Comparison of ENCODE assay signal across 17 cellular contexts in the genomic region with DNA sequence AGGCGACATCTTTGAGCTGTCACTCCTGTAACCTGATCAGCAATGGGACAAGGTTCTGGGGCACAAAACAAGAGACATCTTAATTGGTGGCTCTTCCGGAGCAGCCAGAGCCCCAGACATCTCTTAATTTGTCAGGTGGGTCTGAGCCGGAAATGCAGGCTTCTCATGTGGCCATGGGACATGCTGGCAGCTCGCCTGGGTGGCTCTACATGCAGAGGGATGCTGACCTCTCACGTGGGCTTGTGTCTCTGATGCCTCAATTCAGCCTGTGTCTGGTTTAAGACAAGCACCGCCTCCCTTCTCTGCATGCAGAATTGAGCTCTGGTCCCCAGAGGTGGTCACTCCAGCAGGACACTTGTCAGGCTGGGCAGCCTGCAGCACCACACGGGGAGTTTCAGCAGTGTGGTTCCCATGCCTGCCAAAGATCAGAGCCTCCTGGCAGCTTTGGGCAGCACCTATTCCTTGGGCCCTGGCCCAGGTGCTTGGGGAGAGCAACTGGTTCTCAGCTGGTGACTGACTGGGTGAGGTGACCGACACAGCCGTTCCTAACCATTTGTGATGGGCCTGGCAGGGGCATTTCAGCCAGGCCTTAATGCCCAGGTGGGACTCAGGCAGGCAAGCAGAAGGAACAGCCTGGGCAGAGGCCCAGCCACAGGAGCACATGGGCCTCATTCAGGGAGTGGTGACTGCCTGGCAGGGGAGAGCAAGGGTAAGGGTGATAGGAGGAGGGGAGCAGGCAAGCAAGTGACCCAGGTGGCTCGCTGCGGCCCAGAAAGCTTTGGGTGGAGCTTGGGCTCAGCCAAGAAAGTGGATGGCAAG. TPM values are rescaled to one million over a fixed set of nuclear protein-coding genes. Genes with fewer than 3 reads are reported as not detected.
A peak's percentile ranks its signal among the peaks of the same experiment; 100 is the strongest.
DNase-seq lines count a peak whose midpoint lies in the region; ATAC-seq and TF ChIP-seq lines count a peak whose summit lies in the region.
"Had no signal": no experiment of that assay in that cellular context is flagged by ENCODE, and none has a peak within 500 bp of the region (broad histone marks: within the 10 kb centered on the region; RNA-seq: fewer than 3 reads in every experiment).

No MANE protein-coding gene starts in this region.

- peaks cover 7 to 30% (median 26%) of the 10 kb centered on the region in 10 experiments; a peak in 16 of 20 replicates for H3K4me1 ChIP-seq in BLaER1 treated with 17β-estradiol and CSF1 and Interleukin-3, amounts not matched to agents 10 nM and 100 nM
- H3K4me1 ChIP-seq: HAP-1 had no signal

- H3K9me3 ChIP-seq in BLaER1 treated with 17β-estradiol and CSF1 and Interleukin-3, amounts not matched to agents 10 nM and 100 nM (replicated peaks in 1 of 11), result no peaks in the 10 kb centered on the region
- H3K9me3 ChIP-seq: HAP-1 had no signal

- no peaks in the 10 kb centered on the region for H3K36me3 ChIP-seq in BLaER1 treated with 17β-estradiol and CSF1 and Interleukin-3, amounts not matched to agents 10 nM and 100 nM
- H3K36me3 ChIP-seq: HAP-1 had no signal

- H3K9ac ChIP-seq in BLaER1 treated with 17β-estradiol and CSF1 and Interleukin-3, amounts not matched to agents 10 nM and 100 nM, result no peak overlapping the region; a peak in 1 of 22 replicates

- no peaks in the 10 kb centered on the region for H3K9me3 Mint-ChIP-seq in chondrocyte (ENCODE audit: low read depth)
- H3K9me3 Mint-ChIP-seq in osteocyte (ENCODE audit: unreplicated experiment), result no peaks in the 10 kb centered on the region
- H3K9me3 Mint-ChIP-seq in stimulated activated naive B cell treated with anti-CD40 and anti-IgM and Interleukin-4, amounts not matched to agents 10 μg/mL and 1 μg/mL and 100 μg/mL, for 72 hours, result no peaks in the 10 kb centered on the region
- H3K9me3 Mint-ChIP-seq: CD4-positive, alpha-beta T cell; effector memory CD8-positive, alpha-beta T cell had no signal

- H4K20me1 ChIP-seq in BLaER1 treated with 17β-estradiol and CSF1 and Interleukin-3, amounts not matched to agents 10 nM and 100 nM, result no peaks in the 10 kb centered on the region

- H3K4me2 ChIP-seq in BLaER1 treated with 17β-estradiol and CSF1 and Interleukin-3, amounts not matched to agents 10 nM and 100 nM, result peak overlapping the region in 9 of 11 experiments; percentile 50 to 79 (median 64); a peak in 17 of 22 replicates

- H3K27me3 ChIP-seq in BLaER1 treated with 17β-estradiol and CSF1 and Interleukin-3, amounts not matched to agents 10 nM and 100 nM, result no peaks in the 10 kb centered on the region

- H3K27ac ChIP-seq in BLaER1 treated with 17β-estradiol and CSF1 and Interleukin-3, amounts not matched to agents 10 nM and 100 nM, result peak overlapping the region in 2 of 11 experiments; percentile 21 to 25; a peak in 3 of 22 replicates
- H3K27ac ChIP-seq: 22Rv1 had no signal

- TF ChIP-seq CTCF in chondrocyte (IDR thresholded peaks at IDR 0.05), result no peak
- TF ChIP-seq CTCF in osteocyte (IDR thresholded peaks at IDR 0.05), result no peak

- DNase-seq in NCI-H2029 (lab: John Stamatoyannopoulos, UW) (peak; percentile 25), NCI-H2029 treated with DMSO at 0.1 percent for 48 hours (lab: John Stamatoyannopoulos, UW) (no peak), chondrocyte (ENCODE audit: low spot score) (peak; percentile 69), osteocyte (ENCODE audit: extremely low spot score, unreplicated experiment) (peak; percentile 77), NCI-H1048 (lab: John Stamatoyannopoulos, UW) (no peak)
- DNase-seq in stimulated activated naive B cell treated with anti-CD40 and anti-IgM and Interleukin-4, amounts not matched to agents 10 μg/mL and 1 μg/mL and 100 μg/mL, for 72 hours, result no peak
- DNase-seq: activated naive CD4-positive, alpha-beta T cell treated with anti-CD3 and anti-CD28 coated beads, Interleukin-2, amount 50 U/mL, for 16 hours; effector memory CD8-positive, alpha-beta T cell; EL; NCI-H2081; stimulated activated CD4-positive, alpha-beta T cell treated with anti-CD3 and anti-CD28 coated beads, Interleukin-4, amount 100 ng/mL, for 1 hour had no signal

- no peak for ATAC-seq in stimulated activated naive B cell treated with anti-CD40 and anti-IgM and Interleukin-4, amounts not matched to agents 10 μg/mL and 1 μg/mL and 100 μg/mL, for 72 hours (replicated peaks)
- ATAC-seq in GM21360 (IDR thresholded peaks at IDR 0.05; ENCODE audit: unreplicated experiment), result no peak
- ATAC-seq: effector memory CD8-positive, alpha-beta T cell had no signal

- H3K27me3 Mint-ChIP-seq in chondrocyte (ENCODE audit: low read depth), result peaks cover 30% of the 10 kb centered on the region
- H3K27me3 Mint-ChIP-seq in osteocyte (ENCODE audit: unreplicated experiment), result peaks cover 9% of the 10 kb centered on the region
- H3K27me3 Mint-ChIP-seq in stimulated activated naive B cell treated with anti-CD40 and anti-IgM and Interleukin-4, amounts not matched to agents 10 μg/mL and 1 μg/mL and 100 μg/mL, for 72 hours, result peaks cover 11 to 14% of the 10 kb centered on the region in 2 donors

- H3K4me3 ChIP-seq in BLaER1 treated with 17β-estradiol and CSF1 and Interleukin-3, amounts not matched to agents 10 nM and 100 nM, result no peak overlapping the region
- H3K4me3 ChIP-seq: HAP-1 had no signal

- H3K36me3 Mint-ChIP-seq in chondrocyte (ENCODE audit: low read depth), result no peaks in the 10 kb centered on the region
- no peaks in the 10 kb centered on the region for H3K36me3 Mint-ChIP-seq in osteocyte (ENCODE audit: unreplicated experiment)
- H3K36me3 Mint-ChIP-seq in stimulated activated naive B cell treated with anti-CD40 and anti-IgM and Interleukin-4, amounts not matched to agents 10 μg/mL and 1 μg/mL and 100 μg/mL, for 72 hours, result no peaks in the 10 kb centered on the region

- H3K4me3 Mint-ChIP-seq in chondrocyte (ENCODE audit: unreplicated experiment) (no peak overlapping the region), osteocyte (ENCODE audit: unreplicated experiment) (no peak overlapping the region)
- H3K4me3 Mint-ChIP-seq in stimulated activated naive B cell treated with anti-CD40 and anti-IgM and Interleukin-4, amounts not matched to agents 10 μg/mL and 1 μg/mL and 100 μg/mL, for 72 hours, result no peak overlapping the region
- H3K4me3 Mint-ChIP-seq: CD4-positive, alpha-beta T cell; effector memory CD8-positive, alpha-beta T cell had no signal

- H3K4me1 Mint-ChIP-seq in chondrocyte (ENCODE audit: low read depth) (no peaks in the 10 kb centered on the region), osteocyte (ENCODE audit: unreplicated experiment) (no peaks in the 10 kb centered on the region)
- no peaks in the 10 kb centered on the region for H3K4me1 Mint-ChIP-seq in stimulated activated naive B cell treated with anti-CD40 and anti-IgM and Interleukin-4, amounts not matched to agents 10 μg/mL and 1 μg/mL and 100 μg/mL, for 72 hours

- no peak overlapping the region for H3K27ac Mint-ChIP-seq in chondrocyte (ENCODE audit: unreplicated experiment)
- no peak overlapping the region for H3K27ac Mint-ChIP-seq in osteocyte (ENCODE audit: unreplicated experiment)
- no peak overlapping the region for H3K27ac Mint-ChIP-seq in stimulated activated naive B cell treated with anti-CD40 and anti-IgM and Interleukin-4, amounts not matched to agents 10 μg/mL and 1 μg/mL and 100 μg/mL, for 72 hours
- H3K27ac Mint-ChIP-seq: CD4-positive, alpha-beta T cell; effector memory CD8-positive, alpha-beta T cell had no signal

RNA-seq across cellular contexts. Expression of gene HMX1, which starts 53.4 kb away (rescaled TPM):
- total RNA-seq in chondrocyte (3.7 TPM in 1 of 3 replicates, not detected in the others), osteocyte (3.2 and 3.5 TPM in 2 replicates)
- total RNA-seq: bronchial epithelial cell; CD4-positive, alpha-beta T cell had no signal

Comparison
In these comparisons a context has a peak if more than half of its experiments do, and no peak if none do; other contexts are left out.
1. DNase-seq: peak in NCI-H2029 (single experiment), chondrocyte (single experiment) and osteocyte (single experiment); none in NCI-H2029 treated with DMSO at 0.1 percent for 48 hours (single experiment), stimulated activated naive B cell treated with anti-CD40 and anti-IgM and Interleukin-4, amounts not matched to agents 10 μg/mL and 1 μg/mL and 100 μg/mL, for 72 hours (single experiment) and NCI-H1048 (single experiment).